Comparison of ENCODE assay signal across 20 cellular contexts in genomic region chr7:2282185-2282751, GRCh38. TPM values are rescaled to one million over a fixed set of nuclear protein-coding genes. Genes with fewer than 3 reads are reported as not detected.
DNase-seq lines count a peak whose midpoint lies in the region; ATAC-seq and TF ChIP-seq lines count a peak whose summit lies in the region.
"Had no signal": no experiment of that assay in that cellular context is flagged by ENCODE, and none has a peak within 500 bp of the region (broad histone marks: within the 10 kb centered on the region; RNA-seq: fewer than 3 reads in every experiment).

No MANE protein-coding gene starts in this region.

- ATAC-seq in Right ventricle myocardium superior (ENCODE audit: poor library complexity) = no peak
- ATAC-seq in effector memory CD8-positive, alpha-beta T cell (replicated peaks) = no peak
- ATAC-seq in HG02840 (IDR thresholded peaks at IDR 0.05; ENCODE audit: low FRiP score, unreplicated experiment) = no peak

- peaks cover 4% of the 10 kb centered on the region for H3K36me3 Mint-ChIP-seq in effector memory CD8-positive, alpha-beta T cell (ENCODE audit: insufficient read depth)
- peaks cover 5% of the 10 kb centered on the region for H3K36me3 Mint-ChIP-seq in mesothelial cell of epicardium
- H3K36me3 Mint-ChIP-seq in type B pancreatic cell = no peaks in the 10 kb centered on the region
- H3K36me3 Mint-ChIP-seq: natural killer cell treated with Interleukin-12 subunit alpha and Interleukin-12 subunit beta and Interleukin-15 and Interleukin-18, amount 100 ng/mL, for 72 hours had no signal

- DNase-seq in Right ventricle myocardium superior = peak; percentile 29
- no peak for DNase-seq in cardiac septum (ENCODE audit: low spot score)
- no peak for DNase-seq in effector memory CD8-positive, alpha-beta T cell
- DNase-seq in mesothelial cell of epicardium (ENCODE audit: low spot score in 2 of 2, unreplicated experiment in 2 of 2) = no peak
- DNase-seq in type B pancreatic cell (ENCODE audit: extremely low spot score, unreplicated experiment) = no peak
- no peak for DNase-seq in effector CD8-positive, alpha-beta T cell (lab: John Stamatoyannopoulos, UW)
- no peak for DNase-seq in GM10266 (ENCODE audit: extremely low spot score)
- DNase-seq: 8988T; activated CD4-positive, alpha-beta memory T cell treated with anti-CD3 and anti-CD28 coated beads, Interleukin-2, amount 10 ng/mL, durations not matched to agents 7 days and 5 days; CD4-positive, alpha-beta T cell; colonic mucosa; DND-41; esophagus squamous epithelium; hippocampal formation; NCI-H187; NCI-H510A treated with DMSO at 0.1 percent for 48 hours; right lobe of liver; stimulated activated CD4-positive, alpha-beta T cell treated with anti-CD3 and anti-CD28 coated beads, Interleukin-2, amount 100 ng/mL, for 48 hours had no signal

- H3K4me3 Mint-ChIP-seq in effector memory CD8-positive, alpha-beta T cell = no peak overlapping the region
- H3K4me3 Mint-ChIP-seq in mesothelial cell of epicardium = no peak overlapping the region
- H3K4me3 Mint-ChIP-seq in type B pancreatic cell = peak overlapping the region; percentile 12
- H3K4me3 Mint-ChIP-seq: activated CD4-positive, alpha-beta memory T cell treated with anti-CD3 and anti-CD28 coated beads, Interleukin-2, amount 10 ng/mL, durations not matched to agents 7 days and 5 days; CD4-positive, alpha-beta T cell; natural killer cell treated with Interleukin-12 subunit alpha and Interleukin-12 subunit beta and Interleukin-15 and Interleukin-18, amount 100 ng/mL, for 72 hours had no signal

- H3K27me3 Mint-ChIP-seq in effector memory CD8-positive, alpha-beta T cell = no peaks in the 10 kb centered on the region
- H3K27me3 Mint-ChIP-seq in mesothelial cell of epicardium (ENCODE audit: low read depth) = no peaks in the 10 kb centered on the region
- H3K27me3 Mint-ChIP-seq in type B pancreatic cell = no peaks in the 10 kb centered on the region
- H3K27me3 Mint-ChIP-seq: activated CD4-positive, alpha-beta memory T cell treated with anti-CD3 and anti-CD28 coated beads, Interleukin-2, amount 10 ng/mL, durations not matched to agents 7 days and 5 days; CD4-positive, alpha-beta T cell; natural killer cell treated with Interleukin-12 subunit alpha and Interleukin-12 subunit beta and Interleukin-15 and Interleukin-18, amount 100 ng/mL, for 72 hours had no signal

- peak overlapping the region; percentile 38 for H3K27ac Mint-ChIP-seq in effector memory CD8-positive, alpha-beta T cell
- H3K27ac Mint-ChIP-seq in mesothelial cell of epicardium (peak overlapping the region; percentile 76), type B pancreatic cell (peak overlapping the region; percentile 55)
- H3K27ac Mint-ChIP-seq: activated CD4-positive, alpha-beta memory T cell treated with anti-CD3 and anti-CD28 coated beads, Interleukin-2, amount 10 ng/mL, durations not matched to agents 7 days and 5 days; CD4-positive, alpha-beta T cell; natural killer cell treated with Interleukin-12 subunit alpha and Interleukin-12 subunit beta and Interleukin-15 and Interleukin-18, amount 100 ng/mL, for 72 hours had no signal

- peaks cover 0 to 1% of the 10 kb centered on the region in 2 donors for H3K4me1 Mint-ChIP-seq in effector memory CD8-positive, alpha-beta T cell (ENCODE audit: low read depth in 2 of 2)
- H3K4me1 Mint-ChIP-seq in mesothelial cell of epicardium (peaks cover 27% of the 10 kb centered on the region), type B pancreatic cell (ENCODE audit: unreplicated experiment) (peaks cover 20% of the 10 kb centered on the region)
- H3K4me1 Mint-ChIP-seq: activated CD4-positive, alpha-beta memory T cell treated with anti-CD3 and anti-CD28 coated beads, Interleukin-2, amount 10 ng/mL, durations not matched to agents 7 days and 5 days had no signal

- intact Hi-C loops in Right ventricle myocardium superior (cut with DNase I) (no loop called here), cardiac septum (cut with DNase I) (no loop called here)

- TF ChIP-seq CTCF in mesothelial cell of epicardium (IDR thresholded peaks at IDR 0.05; ENCODE audit: unreplicated experiment) = no peak
- TF ChIP-seq CTCF in type B pancreatic cell (conservative IDR thresholded peaks at IDR 0.05) = no peak
- TF ChIP-seq CTCF in GM10266 (IDR thresholded peaks at IDR 0.05; ENCODE audit: control insufficient read depth, insufficient read depth, low read depth, missing control alignments) = no peak

- H3K9me3 Mint-ChIP-seq in effector memory CD8-positive, alpha-beta T cell = no peaks in the 10 kb centered on the region
- H3K9me3 Mint-ChIP-seq in mesothelial cell of epicardium (no peaks in the 10 kb centered on the region), type B pancreatic cell (no peaks in the 10 kb centered on the region)
- H3K9me3 Mint-ChIP-seq: activated CD4-positive, alpha-beta memory T cell treated with anti-CD3 and anti-CD28 coated beads, Interleukin-2, amount 10 ng/mL, durations not matched to agents 7 days and 5 days; CD4-positive, alpha-beta T cell; natural killer cell treated with Interleukin-12 subunit alpha and Interleukin-12 subunit beta and Interleukin-15 and Interleukin-18, amount 100 ng/mL, for 72 hours had no signal

RNA-seq across cellular contexts. Expression of gene SNX8, which starts 32.0 kb away (rescaled TPM):
- total RNA-seq in Right ventricle myocardium superior = 19.1 TPM
- 18.9 TPM for total RNA-seq in cardiac septum
- total RNA-seq in mesothelial cell of epicardium = 35.3 to 42.6 TPM (median 41.2 TPM) in 3 replicates
- total RNA-seq in type B pancreatic cell (ENCODE audit: low replicate concordance) = 29.1 and 40.6 TPM in 2 replicates

RNA-seq across cellular contexts. Expression of gene NUDT1, which starts 40.2 kb away (rescaled TPM):
- total RNA-seq in Right ventricle myocardium superior = 10.6 TPM
- total RNA-seq in cardiac septum = 9.6 TPM
- 16.1 to 19.2 TPM (median 17.3 TPM) in 3 replicates for total RNA-seq in mesothelial cell of epicardium
- 25.1 and 32.2 TPM in 2 replicates for total RNA-seq in type B pancreatic cell (ENCODE audit: low replicate concordance)

RNA-seq across cellular contexts. Expression of gene MRM2, which starts 40.3 kb away (rescaled TPM):
- total RNA-seq in Right ventricle myocardium superior (20.0 TPM), cardiac septum (15.6 TPM), mesothelial cell of epicardium (25.2 to 26.1 TPM (median 25.3 TPM) in 3 replicates), type B pancreatic cell (ENCODE audit: low replicate concordance) (29.3 and 35.3 TPM in 2 replicates)

RNA-seq across cellular contexts. Expression of gene MAD1L1, which starts 49.5 kb away (rescaled TPM):
- 17.9 TPM for total RNA-seq in Right ventricle myocardium superior
- 13.5 TPM for total RNA-seq in cardiac septum
- 39.0 to 45.0 TPM (median 41.2 TPM) in 3 replicates for total RNA-seq in mesothelial cell of epicardium
- total RNA-seq in type B pancreatic cell (ENCODE audit: low replicate concordance) = 32.0 and 40.7 TPM in 2 replicates
